In the genomic region with DNA sequence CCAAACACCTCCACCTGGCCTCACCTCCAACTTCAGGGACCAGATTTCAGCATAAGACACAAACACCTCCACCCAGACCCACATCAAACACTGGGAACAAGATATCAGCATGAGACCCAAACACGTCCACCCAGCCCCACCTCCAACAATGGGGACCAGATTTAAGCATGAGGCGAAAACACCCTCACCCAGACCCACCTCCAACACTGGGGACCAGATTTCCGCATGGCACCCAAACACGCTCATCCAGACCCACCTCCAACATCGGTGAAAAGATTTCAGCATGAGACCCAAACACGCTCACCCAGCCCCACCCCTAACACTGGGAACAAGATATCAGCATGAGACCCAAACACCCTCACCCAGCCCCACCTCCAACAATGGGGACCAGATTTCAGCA, we compare ENCODE assay signal across 35 cellular contexts.
"Had no signal": no experiment of that assay in that cellular context is flagged by ENCODE, and none has a peak within 500 bp of the region (broad histone marks: within the 10 kb centered on the region; RNA-seq: fewer than 3 reads in every experiment).

No MANE protein-coding gene starts in this region.

- ATAC-seq: activated CD4-positive, CD25-positive, alpha-beta regulatory T cell treated with anti-CD3 and anti-CD28 coated beads, Interleukin-2, amount 50 U/mL, for 24 hours; activated CD8-positive, alpha-beta T cell treated with anti-CD3 and anti-CD28 coated beads for 36 hours; activated naive CD8-positive, alpha-beta T cell treated with anti-CD3 and anti-CD28 coated beads, Interleukin-2, amount 50 U/mL, for 24 hours; gastroesophageal sphincter; T-helper 17 cell had no signal

- H3K9me3 ChIP-seq: adrenal gland, esophagus squamous epithelium, gastroesophageal sphincter had no signal

- H3K4me3 ChIP-seq: adrenal gland, coronary artery, dorsolateral prefrontal cortex, esophagus squamous epithelium, gastroesophageal sphincter had no signal

- H3K27ac Mint-ChIP-seq: activated B cell treated with CpG ODN at 0.5 μM for 24 hours; activated CD8-positive, alpha-beta T cell treated with anti-CD3 and anti-CD28 coated beads for 36 hours; activated naive CD4-positive, alpha-beta T cell treated with anti-CD3 and anti-CD28 coated beads for 36 hours; activated naive CD4-positive, alpha-beta T cell treated with anti-CD3 and anti-CD28 coated beads, Interleukin-2, amount 50 U/mL, for 24 hours; activated naive CD8-positive, alpha-beta T cell treated with anti-CD3 and anti-CD28 coated beads for 36 hours; activated naive CD8-positive, alpha-beta T cell treated with anti-CD3 and anti-CD28 coated beads, Interleukin-2, amount 50 U/mL, for 24 hours; activated T-helper 1 cell treated with anti-CD3 and anti-CD28 coated beads, Interleukin-12 subunit alpha, Interleukin-12 subunit beta, Interleukin-2, Interleukin-4 antibody, amounts not matched to agents 30 ng/mL and 10 ng/mL and 1 ng/mL, durations not matched to agents 14 hours and 24 hours and 36 hours; activated T-helper 2 cell treated with anti-CD3 and anti-CD28 coated beads, Interferon-gamma antibody, Interleukin-2, Interleukin-4, amounts not matched to agents 10 μg/mL and 5 μg/mL and 100 μg/mL, durations not matched to agents 14 hours and 24 hours and 36 hours; dendritic cell treated with granulocyte-macrophage colony-stimulating factor and Interleukin-4, amounts not matched to agents 40 ng/mL and 50 ng/mL, for 4 days; T-helper 17 cell; T-helper 2 cell treated with Interferon-gamma antibody and Interleukin-4, amounts not matched to agents 5 μg/mL and 100 μg/mL, for 36 hours had no signal

- H3K36me3 Mint-ChIP-seq: activated naive CD4-positive, alpha-beta T cell treated with anti-CD3 and anti-CD28 coated beads, Interleukin-2, amount 50 U/mL, for 24 hours; activated naive CD8-positive, alpha-beta T cell treated with anti-CD3 and anti-CD28 coated beads for 36 hours had no signal

- H3K27me3 ChIP-seq: adrenal gland, brain microvascular endothelial cell, esophagus squamous epithelium, gastroesophageal sphincter had no signal

- H3K4me3 Mint-ChIP-seq: activated B cell treated with CpG ODN at 0.5 μM for 24 hours; activated CD8-positive, alpha-beta T cell treated with anti-CD3 and anti-CD28 coated beads for 36 hours; activated naive CD4-positive, alpha-beta T cell treated with anti-CD3 and anti-CD28 coated beads for 36 hours; activated naive CD4-positive, alpha-beta T cell treated with anti-CD3 and anti-CD28 coated beads, Interleukin-2, amount 50 U/mL, for 24 hours; activated naive CD8-positive, alpha-beta T cell treated with anti-CD3 and anti-CD28 coated beads for 36 hours; activated naive CD8-positive, alpha-beta T cell treated with anti-CD3 and anti-CD28 coated beads, Interleukin-2, amount 50 U/mL, for 24 hours; activated T-helper 1 cell treated with anti-CD3 and anti-CD28 coated beads, Interleukin-12 subunit alpha, Interleukin-12 subunit beta, Interleukin-2, Interleukin-4 antibody, amounts not matched to agents 30 ng/mL and 10 ng/mL and 1 ng/mL, durations not matched to agents 14 hours and 24 hours and 36 hours; central memory CD8-positive, alpha-beta T cell; dendritic cell treated with granulocyte-macrophage colony-stimulating factor and Interleukin-4, amounts not matched to agents 40 ng/mL and 50 ng/mL, for 4 days; T-helper 17 cell; T-helper 2 cell treated with Interferon-gamma antibody and Interleukin-4, amounts not matched to agents 5 μg/mL and 100 μg/mL, for 36 hours had no signal

- H3K27ac ChIP-seq: adrenal gland, brain microvascular endothelial cell, coronary artery, dorsolateral prefrontal cortex, epithelial cell of prostate, esophagus squamous epithelium, gastroesophageal sphincter, WERI-Rb-1 had no signal

- H3K9me3 Mint-ChIP-seq: activated B cell treated with CpG ODN at 0.5 μM for 24 hours; activated naive CD4-positive, alpha-beta T cell treated with anti-CD3 and anti-CD28 coated beads for 36 hours; activated naive CD4-positive, alpha-beta T cell treated with anti-CD3 and anti-CD28 coated beads, Interleukin-2, amount 50 U/mL, for 24 hours; activated naive CD8-positive, alpha-beta T cell treated with anti-CD3 and anti-CD28 coated beads for 36 hours; activated naive CD8-positive, alpha-beta T cell treated with anti-CD3 and anti-CD28 coated beads, Interleukin-2, amount 50 U/mL, for 24 hours; activated T-helper 1 cell treated with anti-CD3 and anti-CD28 coated beads, Interleukin-12 subunit alpha, Interleukin-12 subunit beta, Interleukin-2, Interleukin-4 antibody, amounts not matched to agents 30 ng/mL and 10 ng/mL and 1 ng/mL, durations not matched to agents 14 hours and 24 hours and 36 hours; central memory CD8-positive, alpha-beta T cell; dendritic cell treated with granulocyte-macrophage colony-stimulating factor and Interleukin-4, amounts not matched to agents 40 ng/mL and 50 ng/mL, for 4 days; T-helper 2 cell treated with Interferon-gamma antibody and Interleukin-4, amounts not matched to agents 5 μg/mL and 100 μg/mL, for 36 hours had no signal

- H3K36me3 ChIP-seq: adrenal gland, brain microvascular endothelial cell, esophagus squamous epithelium, gastroesophageal sphincter, WERI-Rb-1 had no signal

- DNase-seq: activated B cell treated with CpG ODN at 0.5 μM for 24 hours; activated CD4-positive, alpha-beta T cell treated with anti-CD3 and anti-CD28 coated beads for 48 hours; activated CD4-positive, alpha-beta T cell treated with anti-CD3 and anti-CD28 coated beads, Interleukin-2, amount 50 U/mL, for 1 hour; activated CD4-positive, alpha-beta T cell treated with anti-CD3 and anti-CD28 coated beads, Interleukin-2, amount 50 U/mL, for 48 hours; activated CD8-positive, alpha-beta memory T cell treated with anti-CD3 and anti-CD28 coated beads for 24 hours; activated CD8-positive, alpha-beta memory T cell treated with anti-CD3 and anti-CD28 coated beads, Interleukin-2, amount 50 U/mL, for 4 hours; activated CD8-positive, alpha-beta T cell treated with anti-CD3 and anti-CD28 coated beads for 36 hours; activated effector memory CD4-positive, alpha-beta T cell treated with anti-CD3 and anti-CD28 coated beads, Interleukin-2, amount 50 U/mL, for 16 hours; activated naive CD4-positive, alpha-beta T cell treated with anti-CD3 and anti-CD28 coated beads for 36 hours; activated naive CD8-positive, alpha-beta T cell treated with anti-CD3 and anti-CD28 coated beads for 36 hours; activated naive CD8-positive, alpha-beta T cell treated with anti-CD3 and anti-CD28 coated beads, Interleukin-2, amount 50 U/mL, for 24 hours; activated T-cell treated with anti-CD3 and anti-CD28 coated beads, Interleukin-2, amount 50 U/mL, for 1 hour; activated T-cell treated with anti-CD3 and anti-CD28 coated beads, Interleukin-2, amount 50 U/mL, for 48 hours; adrenal gland; amygdala; aorta; brain microvascular endothelial cell; dorsolateral prefrontal cortex; effector memory CD4-positive, alpha-beta T cell; esophagus squamous epithelium; foreskin melanocyte; T-helper 1 cell; T-helper 17 cell; T1000; WERI-Rb-1 had no signal

- H3K4me1 Mint-ChIP-seq: activated B cell treated with CpG ODN at 0.5 μM for 24 hours; activated naive CD4-positive, alpha-beta T cell treated with anti-CD3 and anti-CD28 coated beads, Interleukin-2, amount 50 U/mL, for 24 hours; activated naive CD8-positive, alpha-beta T cell treated with anti-CD3 and anti-CD28 coated beads for 36 hours; activated naive CD8-positive, alpha-beta T cell treated with anti-CD3 and anti-CD28 coated beads, Interleukin-2, amount 50 U/mL, for 24 hours; central memory CD8-positive, alpha-beta T cell; T-helper 17 cell had no signal

- H3K27me3 Mint-ChIP-seq: activated B cell treated with CpG ODN at 0.5 μM for 24 hours; activated naive CD8-positive, alpha-beta T cell treated with anti-CD3 and anti-CD28 coated beads for 36 hours; activated naive CD8-positive, alpha-beta T cell treated with anti-CD3 and anti-CD28 coated beads, Interleukin-2, amount 50 U/mL, for 24 hours; dendritic cell treated with granulocyte-macrophage colony-stimulating factor and Interleukin-4, amounts not matched to agents 40 ng/mL and 50 ng/mL, for 4 days; T-helper 17 cell had no signal

- H3K4me1 ChIP-seq: adrenal gland, esophagus squamous epithelium, gastroesophageal sphincter had no signal
